ENCODE assay signal across 8 cellular contexts in the genomic region with DNA sequence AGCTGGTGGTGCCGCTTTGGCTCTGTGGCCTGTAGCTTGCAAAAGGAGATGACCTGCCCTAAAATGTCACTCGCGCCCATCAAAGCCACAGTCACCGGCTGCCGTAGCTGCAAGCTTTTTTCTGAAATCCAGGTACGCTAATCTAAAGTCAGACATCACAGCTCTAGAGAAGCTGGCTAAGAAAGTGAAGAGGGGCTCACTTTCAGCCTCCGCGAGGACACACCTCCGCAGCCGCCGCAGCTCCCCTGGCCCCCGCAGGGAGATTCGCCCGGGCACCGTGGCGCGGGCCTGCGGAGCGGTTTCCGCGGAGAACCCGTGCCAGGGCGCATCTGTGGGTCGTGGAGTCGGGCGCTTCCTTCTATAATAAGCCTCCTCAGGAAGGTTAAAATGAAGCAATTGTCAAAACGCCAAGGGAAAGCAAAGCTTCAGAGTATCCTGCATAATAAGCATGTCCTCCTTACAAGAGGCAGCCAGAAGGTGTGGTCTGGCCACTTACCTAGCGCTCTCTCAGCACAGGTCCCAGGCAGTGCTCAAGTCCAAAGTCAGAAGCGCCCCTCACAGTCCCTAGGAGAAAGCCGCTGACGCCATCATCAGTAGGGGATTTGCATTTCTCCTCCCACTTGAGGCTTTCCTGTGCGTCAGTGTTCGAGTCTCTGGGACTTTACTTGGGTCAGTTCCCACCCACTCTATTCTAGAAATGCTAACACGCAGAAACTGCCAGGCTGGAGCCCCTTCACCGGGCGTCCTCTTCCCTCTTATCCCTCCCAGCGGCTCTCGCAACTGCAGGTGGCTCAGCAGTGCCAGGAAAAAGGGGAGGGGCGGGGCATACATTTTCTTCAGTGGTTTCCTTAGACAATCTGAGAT. TPM values are rescaled to one million over a fixed set of nuclear protein-coding genes. Genes with fewer than 3 reads are reported as not detected.
DNase-seq lines count a peak whose midpoint lies in the region; FAIRE-seq and TF ChIP-seq lines count a peak whose summit lies in the region.

A gene with protein sequence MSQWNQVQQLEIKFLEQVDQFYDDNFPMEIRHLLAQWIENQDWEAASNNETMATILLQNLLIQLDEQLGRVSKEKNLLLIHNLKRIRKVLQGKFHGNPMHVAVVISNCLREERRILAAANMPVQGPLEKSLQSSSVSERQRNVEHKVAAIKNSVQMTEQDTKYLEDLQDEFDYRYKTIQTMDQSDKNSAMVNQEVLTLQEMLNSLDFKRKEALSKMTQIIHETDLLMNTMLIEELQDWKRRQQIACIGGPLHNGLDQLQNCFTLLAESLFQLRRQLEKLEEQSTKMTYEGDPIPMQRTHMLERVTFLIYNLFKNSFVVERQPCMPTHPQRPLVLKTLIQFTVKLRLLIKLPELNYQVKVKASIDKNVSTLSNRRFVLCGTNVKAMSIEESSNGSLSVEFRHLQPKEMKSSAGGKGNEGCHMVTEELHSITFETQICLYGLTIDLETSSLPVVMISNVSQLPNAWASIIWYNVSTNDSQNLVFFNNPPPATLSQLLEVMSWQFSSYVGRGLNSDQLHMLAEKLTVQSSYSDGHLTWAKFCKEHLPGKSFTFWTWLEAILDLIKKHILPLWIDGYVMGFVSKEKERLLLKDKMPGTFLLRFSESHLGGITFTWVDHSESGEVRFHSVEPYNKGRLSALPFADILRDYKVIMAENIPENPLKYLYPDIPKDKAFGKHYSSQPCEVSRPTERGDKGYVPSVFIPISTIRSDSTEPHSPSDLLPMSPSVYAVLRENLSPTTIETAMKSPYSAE (minus strand): TSS at position 544 of the 864 bp plus-strand sequence. CDS start 2,791 bp downstream, outside the sequence.

- 2% methylated on average over 12 to 18 of the region's 39 CpGs for WGBS in esophagus squamous epithelium, 2 donors
- 1 to 4% (median 1%) methylated on average over 37 to 39 of the region's 39 CpGs for WGBS in stomach, 5 donors

- intact Hi-C loops in esophagus squamous epithelium (cut with DNase I) (no loop called here), stomach (cut with DNase I; ENCODE audit: low total_unique reads) (no loop called here)

- H3K27ac ChIP-seq in esophagus squamous epithelium (peak within 1 kb of the TSS; percentile 25 to 75 (median 54)), stomach (peak within 1 kb of the TSS; percentile 44 to 79 (median 72))

- H3K27me3 Mint-ChIP-seq in HFFc6 (ENCODE audit: insufficient read depth): peaks cover 9% of the 10 kb centered on the region; the same call in 1 of the 2 replicates
- peaks cover 37% of the 10 kb centered on the region for H3K27me3 Mint-ChIP-seq in neural crest cell (ENCODE audit: low read depth)

- TF ChIP-seq POLR2A in GM12892 (IDR thresholded peaks at IDR 0.05; ENCODE audit: low read depth, low read length) (peak; percentile 37; the same call in 1 of the 2 replicates), esophagus squamous epithelium (IDR thresholded peaks at IDR 0.05) (peak in 1 of 4 donors; percentile 77), stomach (IDR thresholded peaks at IDR 0.05) (no peak)

- peaks cover 0 to 13% (median 0%) of the 10 kb centered on the region in 3 donors for H3K4me1 ChIP-seq in esophagus squamous epithelium
- H3K4me1 ChIP-seq in stomach: peaks cover 0 to 17% (median 14%) of the 10 kb centered on the region in 4 donors

- H3K4me1 Mint-ChIP-seq in HFFc6 (ENCODE audit: low read depth) (peaks cover 30% of the 10 kb centered on the region), neural crest cell (peaks cover 8% of the 10 kb centered on the region)

- FAIRE-seq in GM12892 (lab: Jason Lieb, UNC): peak; percentile 91

- H3K4me3 Mint-ChIP-seq in HFFc6: peak within 1 kb of the TSS; percentile 82
- H3K4me3 Mint-ChIP-seq in neural crest cell: peak within 1 kb of the TSS; percentile 76

- TF ChIP-seq CTCF in HFFc6 (IDR thresholded peaks at IDR 0.05) (no peak), esophagus squamous epithelium (IDR thresholded peaks at IDR 0.05) (no peak), neural crest cell (conservative IDR thresholded peaks at IDR 0.05) (no peak), stomach (IDR thresholded peaks at IDR 0.05) (no peak)

- DNase-seq in GM12892 (ENCODE audit: insufficient read length): no peak
- DNase-seq in HFFc6: no peak
- DNase-seq in NCI-H345 (lab: John Stamatoyannopoulos, UW): peak; percentile 53
- DNase-seq in activated CD8-positive, alpha-beta memory T cell treated with anti-CD3 and anti-CD28 coated beads, Interleukin-2, amount 50 U/mL, for 4 hours: peak; percentile 77
- peak; percentile 4 for DNase-seq in esophagus squamous epithelium (lab: John Stamatoyannopoulos, UW)
- DNase-seq in neural crest cell (ENCODE audit: low read depth, low spot score): no peak
- DNase-seq in stomach: peak; percentile 62
- DNase-seq in NCI-H2196 (lab: John Stamatoyannopoulos, UW; ENCODE audit: unreplicated experiment): no peak

- no peak for TF ChIP-seq EP300 in stomach (IDR thresholded peaks at IDR 0.05)

- H3K9me3 Mint-ChIP-seq in HFFc6: no peaks in the 10 kb centered on the region
- H3K9me3 Mint-ChIP-seq in neural crest cell: no peaks in the 10 kb centered on the region

- peak within 1 kb of the TSS; percentile 33 to 69 (median 48) for H3K4me3 ChIP-seq in esophagus squamous epithelium
- peak within 1 kb of the TSS; percentile 47 to 63 (median 55) for H3K4me3 ChIP-seq in stomach

- H3K27me3 ChIP-seq in esophagus squamous epithelium (peaks cover 0 to 10% (median 0%) of the 10 kb centered on the region in 4 donors), stomach (no peaks in the 10 kb centered on the region)

- H3K27ac Mint-ChIP-seq in HFFc6 (no peak within 1 kb of the TSS), neural crest cell (ENCODE audit: unreplicated experiment) (peak within 1 kb of the TSS; percentile 86)

- H3K36me3 Mint-ChIP-seq in HFFc6 (ENCODE audit: low read depth) (no peaks in the 10 kb centered on the region), neural crest cell (ENCODE audit: low read depth) (no peaks in the 10 kb centered on the region)

- no peaks in the 10 kb centered on the region for H3K36me3 ChIP-seq in esophagus squamous epithelium
- H3K36me3 ChIP-seq in stomach: no peaks in the 10 kb centered on the region

- no peaks in the 10 kb centered on the region for H3K9me3 ChIP-seq in esophagus squamous epithelium
- no peaks in the 10 kb centered on the region for H3K9me3 ChIP-seq in stomach

RNA-seq across cellular contexts. Expression of the gene that starts here (rescaled TPM):
- polyA plus RNA-seq in GM12892 (2012; ENCODE audit: missing spikeins): 0.34 TPM
- 1 to 10 TPM in 1 of 6 experiments, under 1 TPM in 5; 0.31 to 1.1 (median 0.47) TPM for total RNA-seq in HFFc6 (2021; fragmentation: NEBNext Ultra II Directional; extraction: Animal tissue kit (Norgen Biotek cat#: 25700))
- total RNA-seq in esophagus squamous epithelium (1 to 10 TPM in 3 of 4 donors, under 1 TPM in 1; 0.47 to 3.2 (median 2.1) TPM), neural crest cell (1.0 and 1.4 TPM in 2 replicates), stomach (10 to 100 TPM in 1 of 5 donors, 1 to 10 TPM in 3, under 1 TPM in 1; 0.89 to 21.4 (median 6.6) TPM)
- polyA plus RNA-seq in stomach: 1 to 10 TPM in 1 of 3 donors, under 1 TPM in 2; 0.75 to 1.5 (median 0.78) TPM

Comparison
In these comparisons a context has a peak if more than half of its experiments do, and no peak if none do; other contexts are left out.
1. DNase-seq: peak in NCI-H345 (single experiment), activated CD8-positive, alpha-beta memory T cell treated with anti-CD3 and anti-CD28 coated beads, Interleukin-2, amount 50 U/mL, for 4 hours (single experiment), esophagus squamous epithelium (single experiment) and stomach (single experiment); none in GM12892 (single experiment), HFFc6 (single experiment), neural crest cell (single experiment) and NCI-H2196 (single experiment).